ENCODE assay signal across 1 cellular context in the genomic region with DNA sequence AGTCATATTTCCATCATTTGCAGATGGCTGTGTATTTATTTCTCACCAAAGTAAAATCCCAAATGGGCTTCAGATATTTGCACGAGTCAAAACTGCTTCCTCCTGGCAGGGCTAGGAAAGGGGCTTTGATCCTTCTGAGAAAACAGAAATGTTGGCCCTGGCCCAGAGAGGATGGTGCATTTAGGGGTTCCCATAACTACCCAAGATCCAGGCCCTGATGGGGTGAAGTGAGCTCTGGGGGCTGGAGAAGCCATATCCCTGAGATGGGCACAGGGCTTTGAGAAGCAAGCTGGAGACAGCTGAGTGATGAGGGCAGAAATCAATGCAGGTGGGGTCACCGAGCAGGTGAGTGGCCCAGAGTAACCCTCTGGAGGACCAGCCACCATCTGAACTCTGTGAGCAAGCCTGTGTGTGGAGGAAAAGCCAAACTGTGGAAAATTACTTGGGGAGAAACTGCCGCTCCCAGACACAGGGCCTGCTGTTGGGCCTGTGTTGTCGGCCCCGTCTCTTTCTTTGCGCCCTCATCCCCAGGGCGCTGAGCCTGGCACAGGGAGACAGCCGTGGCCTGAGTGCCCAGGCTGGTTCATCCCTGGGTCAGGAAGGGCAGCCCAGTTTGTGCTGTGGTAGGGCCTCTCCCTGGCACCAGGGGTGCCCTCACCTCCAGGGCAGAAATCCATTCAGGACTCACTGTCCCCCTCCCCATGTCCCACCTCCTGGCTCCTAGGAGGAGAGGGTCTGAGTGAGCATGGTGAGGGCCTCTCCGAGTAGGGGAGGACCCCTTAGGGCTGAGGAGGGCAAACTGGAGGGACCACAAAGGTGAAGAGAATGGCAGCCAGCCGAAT.
TF ChIP-seq lines count a peak whose summit lies in the region.

No MANE protein-coding gene starts in this region.

TF ChIP-seq in HepG2, 621 proteins besides CTCF, POLR2A, EP300 and RAD21 (continued from another document and continues in another):
- TF ChIP-seq, protein P1, sequence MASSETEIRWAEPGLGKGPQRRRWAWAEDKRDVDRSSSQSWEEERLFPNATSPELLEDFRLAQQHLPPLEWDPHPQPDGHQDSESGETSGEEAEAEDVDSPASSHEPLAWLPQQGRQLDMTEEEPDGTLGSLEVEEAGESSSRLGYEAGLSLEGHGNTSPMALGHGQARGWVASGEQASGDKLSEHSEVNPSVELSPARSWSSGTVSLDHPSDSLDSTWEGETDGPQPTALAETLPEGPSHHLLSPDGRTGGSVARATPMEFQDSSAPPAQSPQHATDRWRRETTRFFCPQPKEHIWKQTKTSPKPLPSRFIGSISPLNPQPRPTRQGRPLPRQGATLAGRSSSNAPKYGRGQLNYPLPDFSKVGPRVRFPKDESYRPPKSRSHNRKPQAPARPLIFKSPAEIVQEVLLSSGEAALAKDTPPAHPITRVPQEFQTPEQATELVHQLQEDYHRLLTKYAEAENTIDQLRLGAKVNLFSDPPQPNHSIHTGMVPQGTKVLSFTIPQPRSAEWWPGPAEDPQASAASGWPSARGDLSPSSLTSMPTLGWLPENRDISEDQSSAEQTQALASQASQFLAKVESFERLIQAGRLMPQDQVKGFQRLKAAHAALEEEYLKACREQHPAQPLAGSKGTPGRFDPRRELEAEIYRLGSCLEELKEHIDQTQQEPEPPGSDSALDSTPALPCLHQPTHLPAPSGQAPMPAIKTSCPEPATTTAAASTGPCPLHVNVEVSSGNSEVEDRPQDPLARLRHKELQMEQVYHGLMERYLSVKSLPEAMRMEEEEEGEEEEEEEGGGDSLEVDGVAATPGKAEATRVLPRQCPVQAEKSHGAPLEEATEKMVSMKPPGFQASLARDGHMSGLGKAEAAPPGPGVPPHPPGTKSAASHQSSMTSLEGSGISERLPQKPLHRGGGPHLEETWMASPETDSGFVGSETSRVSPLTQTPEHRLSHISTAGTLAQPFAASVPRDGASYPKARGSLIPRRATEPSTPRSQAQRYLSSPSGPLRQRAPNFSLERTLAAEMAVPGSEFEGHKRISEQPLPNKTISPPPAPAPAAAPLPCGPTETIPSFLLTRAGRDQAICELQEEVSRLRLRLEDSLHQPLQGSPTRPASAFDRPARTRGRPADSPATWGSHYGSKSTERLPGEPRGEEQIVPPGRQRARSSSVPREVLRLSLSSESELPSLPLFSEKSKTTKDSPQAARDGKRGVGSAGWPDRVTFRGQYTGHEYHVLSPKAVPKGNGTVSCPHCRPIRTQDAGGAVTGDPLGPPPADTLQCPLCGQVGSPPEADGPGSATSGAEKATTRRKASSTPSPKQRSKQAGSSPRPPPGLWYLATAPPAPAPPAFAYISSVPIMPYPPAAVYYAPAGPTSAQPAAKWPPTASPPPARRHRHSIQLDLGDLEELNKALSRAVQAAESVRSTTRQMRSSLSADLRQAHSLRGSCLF (CRISPR knock-in tag; IDR thresholded peaks at IDR 0.05; ENCODE audit: borderline replicate concordance): no peak
- TF ChIP-seq ELF1 (CRISPR knock-in tag; IDR thresholded peaks at IDR 0.05): no peak
- TF ChIP-seq DMAP1 (CRISPR knock-in tag; IDR thresholded peaks at IDR 0.05): 0 out of 2 replicates have a peak, but pooled peaks have one; percentile 12
- TF ChIP-seq MTA1 (CRISPR knock-in tag; IDR thresholded peaks at IDR 0.05; ENCODE audit: borderline replicate concordance): peak; percentile 28; the same call in 1 of the 2 replicates
- TF ChIP-seq, protein P2, sequence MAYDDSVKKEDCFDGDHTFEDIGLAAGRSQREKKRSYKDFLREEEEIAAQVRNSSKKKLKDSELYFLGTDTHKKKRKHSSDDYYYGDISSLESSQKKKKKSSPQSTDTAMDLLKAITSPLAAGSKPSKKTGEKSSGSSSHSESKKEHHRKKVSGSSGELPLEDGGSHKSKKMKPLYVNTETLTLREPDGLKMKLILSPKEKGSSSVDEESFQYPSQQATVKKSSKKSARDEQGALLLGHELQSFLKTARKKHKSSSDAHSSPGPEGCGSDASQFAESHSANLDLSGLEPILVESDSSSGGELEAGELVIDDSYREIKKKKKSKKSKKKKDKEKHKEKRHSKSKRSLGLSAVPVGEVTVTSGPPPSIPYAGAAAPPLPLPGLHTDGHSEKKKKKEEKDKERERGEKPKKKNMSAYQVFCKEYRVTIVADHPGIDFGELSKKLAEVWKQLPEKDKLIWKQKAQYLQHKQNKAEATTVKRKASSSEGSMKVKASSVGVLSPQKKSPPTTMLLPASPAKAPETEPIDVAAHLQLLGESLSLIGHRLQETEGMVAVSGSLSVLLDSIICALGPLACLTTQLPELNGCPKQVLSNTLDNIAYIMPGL (CRISPR knock-in tag; IDR thresholded peaks at IDR 0.05; ENCODE audit: borderline replicate concordance in 1 of 2, low read depth in 1 of 2): peak in 1 of 2 experiments; percentile 27; a peak in 1 of 4 replicates
- TF ChIP-seq ZSCAN30 (CRISPR knock-in tag; IDR thresholded peaks at IDR 0.05): 0 out of 2 replicates have a peak, but pooled peaks have one; percentile 16
- no peak for TF ChIP-seq ZNF264 (CRISPR knock-in tag; IDR thresholded peaks at IDR 0.05)
- peak; percentile 69; the same call in 1 of the 2 replicates for TF ChIP-seq ZNF775 (CRISPR knock-in tag; IDR thresholded peaks at IDR 0.05; ENCODE audit: borderline replicate concordance)
- TF ChIP-seq SKI (IDR thresholded peaks at IDR 0.05; ENCODE audit: partially characterized antibody): no peak
- TF ChIP-seq, protein P3, sequence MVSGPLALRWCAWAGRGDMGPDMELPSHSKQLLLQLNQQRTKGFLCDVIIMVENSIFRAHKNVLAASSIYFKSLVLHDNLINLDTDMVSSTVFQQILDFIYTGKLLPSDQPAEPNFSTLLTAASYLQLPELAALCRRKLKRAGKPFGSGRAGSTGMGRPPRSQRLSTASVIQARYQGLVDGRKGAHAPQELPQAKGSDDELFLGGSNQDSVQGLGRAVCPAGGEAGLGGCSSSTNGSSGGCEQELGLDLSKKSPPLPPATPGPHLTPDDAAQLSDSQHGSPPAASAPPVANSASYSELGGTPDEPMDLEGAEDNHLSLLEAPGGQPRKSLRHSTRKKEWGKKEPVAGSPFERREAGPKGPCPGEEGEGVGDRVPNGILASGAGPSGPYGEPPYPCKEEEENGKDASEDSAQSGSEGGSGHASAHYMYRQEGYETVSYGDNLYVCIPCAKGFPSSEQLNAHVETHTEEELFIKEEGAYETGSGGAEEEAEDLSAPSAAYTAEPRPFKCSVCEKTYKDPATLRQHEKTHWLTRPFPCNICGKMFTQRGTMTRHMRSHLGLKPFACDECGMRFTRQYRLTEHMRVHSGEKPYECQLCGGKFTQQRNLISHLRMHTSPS (CRISPR knock-in tag; IDR thresholded peaks at IDR 0.05; ENCODE audit: low read depth): peak; percentile 84
- TF ChIP-seq TBP (CRISPR knock-in tag; IDR thresholded peaks at IDR 0.05): no peak
- no peak for TF ChIP-seq NFE2L1 (CRISPR knock-in tag; IDR thresholded peaks at IDR 0.05; ENCODE audit: borderline replicate concordance)
- TF ChIP-seq, protein P4, sequence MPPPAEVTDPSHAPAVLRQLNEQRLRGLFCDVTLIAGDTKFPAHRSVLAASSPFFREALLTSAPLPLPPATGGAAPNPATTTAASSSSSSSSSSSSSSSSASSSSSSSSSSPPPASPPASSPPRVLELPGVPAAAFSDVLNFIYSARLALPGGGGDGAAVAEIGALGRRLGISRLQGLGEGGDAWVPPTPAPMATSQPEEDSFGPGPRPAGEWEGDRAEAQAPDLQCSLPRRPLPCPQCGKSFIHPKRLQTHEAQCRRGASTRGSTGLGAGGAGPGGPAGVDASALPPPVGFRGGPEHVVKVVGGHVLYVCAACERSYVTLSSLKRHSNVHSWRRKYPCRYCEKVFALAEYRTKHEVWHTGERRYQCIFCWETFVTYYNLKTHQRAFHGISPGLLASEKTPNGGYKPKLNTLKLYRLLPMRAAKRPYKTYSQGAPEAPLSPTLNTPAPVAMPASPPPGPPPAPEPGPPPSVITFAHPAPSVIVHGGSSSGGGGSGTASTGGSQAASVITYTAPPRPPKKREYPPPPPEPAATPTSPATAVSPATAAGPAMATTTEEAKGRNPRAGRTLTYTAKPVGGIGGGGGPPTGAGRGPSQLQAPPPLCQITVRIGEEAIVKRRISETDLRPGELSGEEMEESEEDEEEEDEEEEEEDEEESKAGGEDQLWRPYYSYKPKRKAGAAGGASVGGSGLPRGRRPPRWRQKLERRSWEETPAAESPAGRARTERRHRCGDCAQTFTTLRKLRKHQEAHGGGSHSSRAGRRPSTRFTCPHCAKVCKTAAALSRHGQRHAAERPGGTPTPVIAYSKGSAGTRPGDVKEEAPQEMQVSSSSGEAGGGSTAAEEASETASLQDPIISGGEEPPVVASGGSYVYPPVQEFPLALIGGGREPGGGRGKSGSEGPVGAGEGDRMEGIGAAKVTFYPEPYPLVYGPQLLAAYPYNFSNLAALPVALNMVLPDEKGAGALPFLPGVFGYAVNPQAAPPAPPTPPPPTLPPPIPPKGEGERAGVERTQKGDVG (CRISPR knock-in tag; IDR thresholded peaks at IDR 0.05; ENCODE audit: borderline replicate concordance): 0 out of 2 replicates have a peak, but pooled peaks have one; percentile 11
- TF ChIP-seq MTF1 (CRISPR knock-in tag; IDR thresholded peaks at IDR 0.05): no peak
- no peak; the same call in 1 of the 2 replicates for TF ChIP-seq ZBTB20 (CRISPR knock-in tag; IDR thresholded peaks at IDR 0.05; ENCODE audit: borderline replicate concordance, low read depth)
- TF ChIP-seq DBP (CRISPR knock-in tag; IDR thresholded peaks at IDR 0.05; ENCODE audit: not compliant biosample characterization): no peak
- TF ChIP-seq SNRNP70 (IDR thresholded peaks at IDR 0.05; ENCODE audit: low read depth, low read length): no peak
- TF ChIP-seq ZNF644 (CRISPR knock-in tag; IDR thresholded peaks at IDR 0.05; ENCODE audit: low read depth): no peak
- no peak for TF ChIP-seq ZNF577 (CRISPR knock-in tag; IDR thresholded peaks at IDR 0.05; ENCODE audit: borderline replicate concordance, low read depth)
- TF ChIP-seq KLF9 (CRISPR knock-in tag; IDR thresholded peaks at IDR 0.05; ENCODE audit: low read depth): no peak
- TF ChIP-seq HNRNPL (IDR thresholded peaks at IDR 0.05; ENCODE audit: low read depth, low read length): peak; percentile 97
- TF ChIP-seq TRIM24 (CRISPR knock-in tag; IDR thresholded peaks at IDR 0.05): no peak
- TF ChIP-seq PITX1 (CRISPR knock-in tag; IDR thresholded peaks at IDR 0.05): 0 out of 2 replicates have a peak, but pooled peaks have one; percentile 12
- TF ChIP-seq MEF2D (CRISPR knock-in tag; IDR thresholded peaks at IDR 0.05): no peak
- TF ChIP-seq TMF1 (CRISPR knock-in tag; IDR thresholded peaks at IDR 0.05; ENCODE audit: low read depth): 0 out of 2 replicates have a peak, but pooled peaks have one; percentile 4
- no peak; the same call in 1 of the 2 replicates for TF ChIP-seq NFIC (IDR thresholded peaks at IDR 0.05; ENCODE audit: low read length)
- TF ChIP-seq ZNF605 (CRISPR knock-in tag; IDR thresholded peaks at IDR 0.05): no peak
- 0 out of 2 replicates have a peak, but pooled peaks have one; percentile 59 for TF ChIP-seq ZNF296 (CRISPR knock-in tag; conservative IDR thresholded peaks at IDR 0.05)
- TF ChIP-seq THRA (CRISPR knock-in tag; IDR thresholded peaks at IDR 0.05; ENCODE audit: borderline replicate concordance): peak; percentile 87; the same call in 1 of the 2 replicates
- no peak for TF ChIP-seq SUZ12 (IDR thresholded peaks at IDR 0.05; ENCODE audit: low read depth, low read length)
- no peak for TF ChIP-seq FLYWCH1 (CRISPR knock-in tag; IDR thresholded peaks at IDR 0.05)
- peak; percentile 86 for TF ChIP-seq ONECUT2 (CRISPR knock-in tag; IDR thresholded peaks at IDR 0.05)
- TF ChIP-seq EEA1 (CRISPR knock-in tag; IDR thresholded peaks at IDR 0.05; ENCODE audit: borderline replicate concordance): 0 out of 2 replicates have a peak, but pooled peaks have one; percentile 26
- TF ChIP-seq ZNF101 (CRISPR knock-in tag; IDR thresholded peaks at IDR 0.05; ENCODE audit: borderline replicate concordance, low read depth): no peak
- TF ChIP-seq SRSF9 (IDR thresholded peaks at IDR 0.05; ENCODE audit: borderline replicate concordance, insufficient read depth, low read depth, low read length, poor library complexity, severe bottlenecking): no peak
- peak; percentile 48; the same call in 1 of the 2 replicates for TF ChIP-seq ZNF292 (CRISPR knock-in tag; IDR thresholded peaks at IDR 0.05; ENCODE audit: borderline replicate concordance, low read depth)
- TF ChIP-seq, protein P5, sequence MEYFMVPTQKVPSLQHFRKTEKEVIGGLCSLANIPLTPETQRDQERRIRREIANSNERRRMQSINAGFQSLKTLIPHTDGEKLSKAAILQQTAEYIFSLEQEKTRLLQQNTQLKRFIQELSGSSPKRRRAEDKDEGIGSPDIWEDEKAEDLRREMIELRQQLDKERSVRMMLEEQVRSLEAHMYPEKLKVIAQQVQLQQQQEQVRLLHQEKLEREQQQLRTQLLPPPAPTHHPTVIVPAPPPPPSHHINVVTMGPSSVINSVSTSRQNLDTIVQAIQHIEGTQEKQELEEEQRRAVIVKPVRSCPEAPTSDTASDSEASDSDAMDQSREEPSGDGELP (IDR thresholded peaks at IDR 0.05; ENCODE audit: borderline replicate concordance, low read depth): peak; percentile 77; the same call in 1 of the 2 replicates
- TF ChIP-seq CCAR2 (optimal IDR thresholded peaks at IDR 0.05; ENCODE audit: low read depth, low read length): no peak
- TF ChIP-seq, protein P6, sequence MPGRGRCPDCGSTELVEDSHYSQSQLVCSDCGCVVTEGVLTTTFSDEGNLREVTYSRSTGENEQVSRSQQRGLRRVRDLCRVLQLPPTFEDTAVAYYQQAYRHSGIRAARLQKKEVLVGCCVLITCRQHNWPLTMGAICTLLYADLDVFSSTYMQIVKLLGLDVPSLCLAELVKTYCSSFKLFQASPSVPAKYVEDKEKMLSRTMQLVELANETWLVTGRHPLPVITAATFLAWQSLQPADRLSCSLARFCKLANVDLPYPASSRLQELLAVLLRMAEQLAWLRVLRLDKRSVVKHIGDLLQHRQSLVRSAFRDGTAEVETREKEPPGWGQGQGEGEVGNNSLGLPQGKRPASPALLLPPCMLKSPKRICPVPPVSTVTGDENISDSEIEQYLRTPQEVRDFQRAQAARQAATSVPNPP (CRISPR knock-in tag; IDR thresholded peaks at IDR 0.05): 0 out of 2 replicates have a peak, but pooled peaks have one; percentile 26
- 0 out of 2 replicates have a peak, but pooled peaks have one; percentile 14 for TF ChIP-seq ETV6 (CRISPR knock-in tag; conservative IDR thresholded peaks at IDR 0.05)
- no peak for TF ChIP-seq MAFG (CRISPR knock-in tag; IDR thresholded peaks at IDR 0.05)
- TF ChIP-seq KDM3A (CRISPR knock-in tag; IDR thresholded peaks at IDR 0.05; ENCODE audit: low read depth): no peak
- no peak for TF ChIP-seq PHF21A (CRISPR knock-in tag; IDR thresholded peaks at IDR 0.05)
- no peak for TF ChIP-seq SIX1 (CRISPR knock-in tag; IDR thresholded peaks at IDR 0.05; ENCODE audit: borderline replicate concordance)
